In genomic region chr22:18905540-18906409, GRCh38 we compare ENCODE assay signal across 9 cellular contexts. TPM values are rescaled to one million over a fixed set of nuclear protein-coding genes. Genes with fewer than 3 reads are reported as not detected.
DNase-seq lines count a peak whose midpoint lies in the region; ATAC-seq, FAIRE-seq and TF ChIP-seq lines count a peak whose summit lies in the region.
"Had no signal": no experiment of that assay in that cellular context is flagged by ENCODE, and none has a peak within 500 bp of the region (broad histone marks: within the 10 kb centered on the region; RNA-seq: fewer than 3 reads in every experiment).

DGCR6 (plus strand) TSS chr22:18906320; CDS start chr22:18906375, 55 bp downstream.

- H3K4me1 Mint-ChIP-seq in activated B cell treated with CpG ODN at 0.5 μM for 24 hours = no peaks in the 10 kb centered on the region

- CTCF ChIA-PET in activated B cell treated with CpG ODN at 0.5 μM for 24 hours (lab: Charles Lee) = interaction anchor here (0.8 to 1.3 kb wide), 2 partner anchors 239 to 839 kb away, joined by 3 read pairs; partner anchors contain the start of gene ESS2

- H3K27me3 Mint-ChIP-seq in activated B cell treated with CpG ODN at 0.5 μM for 24 hours = no peaks in the 10 kb centered on the region

- H3K4me1 ChIP-seq in psoas muscle = no peaks in the 10 kb centered on the region

- H3K27ac Mint-ChIP-seq in activated B cell treated with CpG ODN at 0.5 μM for 24 hours = no peak within 1 kb of the TSS

- no peaks in the 10 kb centered on the region for H3K27me3 ChIP-seq in psoas muscle (ENCODE audit: insufficient read depth in 3 of 3, low read length in 2 of 3)

- DNase-seq in activated B cell treated with CpG ODN at 0.5 μM for 24 hours (no peak), psoas muscle (peak; percentile 7 to 22), activated gamma-delta T cell (lab: John Stamatoyannopoulos, UW) (no peak), D721Med (ENCODE audit: insufficient read length, low spot score) (no peak), middle frontal gyrus (ENCODE audit: extremely low spot score, low spot score) (no peak), NOMO-1 treated with DMSO at 0.1 percent for 48 hours (lab: John Stamatoyannopoulos, UW; ENCODE audit: unreplicated experiment) (no peak)
- DNase-seq: stimulated activated CD4-positive, alpha-beta T cell treated with anti-CD3 and anti-CD28 coated beads, Interleukin-2, amount 100 ng/mL, for 24 hours had no signal

- no peak for FAIRE-seq in D721Med (lab: Jason Lieb, UNC)

- no peak for TF ChIP-seq CTCF in activated B cell treated with CpG ODN at 0.5 μM for 24 hours (IDR thresholded peaks at IDR 0.05)
- no peak for TF ChIP-seq CTCF in psoas muscle (IDR thresholded peaks at IDR 0.05)
- no peak for TF ChIP-seq CTCF in D721Med (IDR thresholded peaks at IDR 0.05; ENCODE audit: insufficient read depth, missing control alignments)

- 6% methylated on average over 7 of the region's 77 CpGs; no CpG with 5 or more reads in 2 of the 3 donors for WGBS in psoas muscle, 3 donors

- no peaks in the 10 kb centered on the region for H3K36me3 ChIP-seq in psoas muscle (ENCODE audit: insufficient read depth in 1 of 2, low read depth in 1 of 2)

- POLR2A ChIA-PET in activated B cell treated with CpG ODN at 0.5 μM for 24 hours (lab: Charles Lee) = no interaction called here

- intact Hi-C loops in activated B cell treated with CpG ODN at 0.5 μM for 24 hours (cut with micrococcal nuclease) (no loop called here), psoas muscle (cut with DNase I) (no loop called here)

- H3K9me3 Mint-ChIP-seq in activated B cell treated with CpG ODN at 0.5 μM for 24 hours = no peaks in the 10 kb centered on the region

- no peaks in the 10 kb centered on the region for H3K9me3 ChIP-seq in psoas muscle

- no peak within 1 kb of the TSS for H3K4me3 ChIP-seq in psoas muscle

- H3K36me3 Mint-ChIP-seq in activated B cell treated with CpG ODN at 0.5 μM for 24 hours (ENCODE audit: low read depth) = no peaks in the 10 kb centered on the region

- no peak within 1 kb of the TSS for H3K4me3 Mint-ChIP-seq in activated B cell treated with CpG ODN at 0.5 μM for 24 hours

- H3K27ac ChIP-seq in psoas muscle = no peak within 1 kb of the TSS

- ATAC-seq in GM19328 (IDR thresholded peaks at IDR 0.05; ENCODE audit: unreplicated experiment) (peak; percentile 87), HG02763 (IDR thresholded peaks at IDR 0.05; ENCODE audit: unreplicated experiment) (peak; percentile 88), activated B cell treated with CpG ODN at 0.5 μM for 24 hours (ENCODE audit: low read depth) (peak; percentile 97), psoas muscle (peak; percentile 91 to 95 (median 92))

RNA-seq across cellular contexts. Expression of gene DGCR6, which starts in this region (rescaled TPM):
- 0.20 and 0.35 TPM in 2 replicates for total RNA-seq in activated B cell treated with CpG ODN at 0.5 μM for 24 hours
- total RNA-seq in psoas muscle = 10 to 100 TPM; 13.1 to 30.6 (median 21.7) TPM
- polyA plus RNA-seq in psoas muscle = 10 to 100 TPM in 1 of 3 donors, 1 to 10 TPM in 2; 8.0 to 27.7 (median 8.9) TPM

Comparison
In these comparisons a context has a peak if more than half of its experiments do, and no peak if none do; other contexts are left out.
1. RNA of gene DGCR6 (total RNA-seq): 13.1 to 30.6 TPM in psoas muscle; 0.20 to 0.35 TPM in activated B cell treated with CpG ODN at 0.5 μM for 24 hours; every median in the first group is over 10 times any median in the second.
2. Peak in ATAC-seq in activated B cell treated with CpG ODN at 0.5 μM for 24 hours; RNA of the gene not detected or under 1 TPM.
3. DNase-seq: peak in psoas muscle (2 of 2); none in activated B cell treated with CpG ODN at 0.5 μM for 24 hours (single experiment), activated gamma-delta T cell (single experiment), D721Med (single experiment), middle frontal gyrus (single experiment) and NOMO-1 treated with DMSO at 0.1 percent for 48 hours (single experiment).
4. Peak in every context shown above with its lines, with median percentiles within 50 percentile points of each other: ATAC-seq.